30 cellular contexts compared by ENCODE assay signal in the genomic region with DNA sequence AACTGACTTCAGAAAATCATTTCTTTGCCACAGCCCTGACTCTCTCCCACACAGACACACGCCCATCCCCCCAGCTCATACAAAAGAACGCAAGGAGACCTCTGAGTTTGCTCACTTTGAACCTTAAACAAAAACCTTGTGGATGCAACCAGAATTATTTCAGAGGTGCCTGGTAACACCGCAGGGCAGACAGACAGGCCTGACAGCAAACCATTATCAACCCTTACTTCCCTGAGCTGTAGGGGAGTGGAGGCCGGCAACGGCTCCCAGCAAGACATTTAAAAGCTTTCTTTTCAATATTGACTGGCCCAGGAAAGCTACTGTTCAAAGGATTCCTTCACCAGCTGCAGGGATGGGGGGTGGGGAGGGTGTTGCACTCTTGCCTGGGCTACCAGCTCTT. TPM values are rescaled to one million over a fixed set of nuclear protein-coding genes. Genes with fewer than 3 reads are reported as not detected.
DNase-seq lines count a peak whose midpoint lies in the region; TF ChIP-seq lines count a peak whose summit lies in the region.
"Had no signal": no experiment of that assay in that cellular context is flagged by ENCODE, and none has a peak within 500 bp of the region (broad histone marks: within the 10 kb centered on the region; RNA-seq: fewer than 3 reads in every experiment).

No MANE protein-coding gene starts in this region.

- no peaks in the 10 kb centered on the region for H3K36me3 Mint-ChIP-seq in brain
- H3K36me3 Mint-ChIP-seq in neural progenitor cell = peaks cover 5% of the 10 kb centered on the region

- H3K27ac ChIP-seq in KOPT-K1 (ENCODE audit: low read depth, low read length, poor library complexity, severe bottlenecking) = peak overlapping the region; percentile 56
- peak overlapping the region; percentile 71 for H3K27ac ChIP-seq in neural progenitor cell
- H3K27ac ChIP-seq: 22Rv1, KMS-11, pancreas had no signal

- H3K9ac ChIP-seq in neural progenitor cell = no peak overlapping the region
- H3K9ac ChIP-seq: KMS-11 had no signal

- peak overlapping the region; percentile 72 for H3K4me2 ChIP-seq in neural progenitor cell
- H3K4me2 ChIP-seq: KMS-11 had no signal

- H3K4me3 ChIP-seq in neural progenitor cell = peak overlapping the region; percentile 31
- H3K4me3 ChIP-seq in BE2C (ENCODE audit: low read depth, low read length) = no peak overlapping the region
- H3K4me3 ChIP-seq: esophagus muscularis mucosa, lung, pancreas, transverse colon had no signal

- H3K4me1 Mint-ChIP-seq in brain (peaks cover 59% of the 10 kb centered on the region), neural progenitor cell (peaks cover 79% of the 10 kb centered on the region)

- H3K27me3 ChIP-seq in neural progenitor cell = peaks cover 46% of the 10 kb centered on the region
- peaks cover 64% of the 10 kb centered on the region for H3K27me3 ChIP-seq in BE2C

- H3K27me3 Mint-ChIP-seq in brain = peaks cover 35% of the 10 kb centered on the region
- H3K27me3 Mint-ChIP-seq in neural progenitor cell (ENCODE audit: insufficient read depth, low read depth) = peaks cover 15% of the 10 kb centered on the region

- H3K9me3 ChIP-seq in KOPT-K1 (ENCODE audit: insufficient read depth, low read length, poor library complexity, severe bottlenecking) (no peaks in the 10 kb centered on the region), neural progenitor cell (ENCODE audit: low read depth) (no peaks in the 10 kb centered on the region), BE2C (no peaks in the 10 kb centered on the region)
- H3K9me3 ChIP-seq: esophagus muscularis mucosa, pancreas, transverse colon had no signal

- peak overlapping the region; percentile 33 to 80 (median 61) for H3K4me3 Mint-ChIP-seq in brain
- peak overlapping the region; percentile 70 for H3K4me3 Mint-ChIP-seq in neural progenitor cell
- H3K4me3 Mint-ChIP-seq: activated CD4-positive, alpha-beta T cell treated with anti-CD3 and anti-CD28 coated beads, Interleukin-2, amount 10 ng/mL, durations not matched to agents 24 days and 14 days; activated T-helper 17 cell treated with anti-CD3 and anti-CD28 coated beads, Interleukin-2, amount 50 U/mL, for 72 hours had no signal

- peaks cover 52% of the 10 kb centered on the region for H3F3A ChIP-seq in neural progenitor cell (ENCODE audit: low read depth)

- DNase-seq in DMS153 treated with DMSO at 0.1 percent for 48 hours (lab: John Stamatoyannopoulos, UW; ENCODE audit: unreplicated experiment) = peak; percentile 6
- no peak for DNase-seq in DMS153 (lab: John Stamatoyannopoulos, UW)
- peak; percentile 60 for DNase-seq in neural progenitor cell (ENCODE audit: low spot score)
- DNase-seq in activated naive CD4-positive, alpha-beta T cell treated with Interleukin-2 at 50 U/mL for 16 hours = no peak
- no peak for DNase-seq in BE2C
- no peak for DNase-seq in DMS114 treated with DMSO at 0.1 percent for 48 hours (lab: John Stamatoyannopoulos, UW; ENCODE audit: unreplicated experiment)
- DNase-seq: activated CD4-positive, alpha-beta T cell treated with anti-CD3 and anti-CD28 coated beads, Interleukin-2, amount 10 ng/mL, durations not matched to agents 24 days and 14 days; effector CD4-positive, alpha-beta T cell; H9; hypothalamus; islet precursor cell; NCI-H1048; NCI-H2029 treated with DMSO at 0.1 percent for 48 hours; NCI-H226; NCI-H774; pancreas; PC-3; right cardiac atrium; Right ventricle myocardium superior; stimulated activated CD4-positive, alpha-beta T cell treated with anti-CD3 and anti-CD28 coated beads, Interleukin-12 subunit alpha, Interleukin-12 subunit beta, amount 100 ng/mL, for 4 hours; stimulated activated naive CD8-positive, alpha-beta T cell treated with anti-CD3 and anti-CD28 coated beads, Interleukin-15, amount 100 ng/mL, for 72 hours; transverse colon had no signal

- no peaks in the 10 kb centered on the region for H3K79me2 ChIP-seq in neural progenitor cell (ENCODE audit: low read depth)

- peaks cover 0 to 6% (median 0%) of the 10 kb centered on the region in 5 experiments for H3K9me3 Mint-ChIP-seq in brain
- no peaks in the 10 kb centered on the region for H3K9me3 Mint-ChIP-seq in neural progenitor cell
- H3K9me3 Mint-ChIP-seq: activated T-helper 17 cell treated with anti-CD3 and anti-CD28 coated beads, Interleukin-2, amount 50 U/mL, for 72 hours; stimulated activated naive CD8-positive, alpha-beta T cell treated with anti-CD3 and anti-CD28 coated beads, Interleukin-15, amount 100 ng/mL, for 72 hours had no signal

- H3K36me3 ChIP-seq in KOPT-K1 (ENCODE audit: insufficient read depth, low read length) (no peaks in the 10 kb centered on the region), neural progenitor cell (no peaks in the 10 kb centered on the region), BE2C (no peaks in the 10 kb centered on the region)
- H3K36me3 ChIP-seq: esophagus muscularis mucosa, pancreas, transverse colon had no signal

- H3K4me1 ChIP-seq in neural progenitor cell (peaks cover 50% of the 10 kb centered on the region), BE2C (peaks cover 2% of the 10 kb centered on the region; the same call in 1 of the 2 replicates)
- H3K4me1 ChIP-seq: pancreas had no signal

- TF ChIP-seq CTCF in brain (conservative IDR thresholded peaks at IDR 0.05) (no peak), neural progenitor cell (IDR thresholded peaks at IDR 0.05) (no peak), BE2C (IDR thresholded peaks at IDR 0.05; ENCODE audit: low read depth, low read length) (no peak)

- peaks cover 10% of the 10 kb centered on the region for H4K20me1 ChIP-seq in neural progenitor cell (ENCODE audit: low read depth)

- peak overlapping the region; percentile 52 to 96 (median 94) for H3K27ac Mint-ChIP-seq in brain
- peak overlapping the region; percentile 99 for H3K27ac Mint-ChIP-seq in neural progenitor cell
- H3K27ac Mint-ChIP-seq: activated CD4-positive, alpha-beta T cell treated with anti-CD3 and anti-CD28 coated beads, Interleukin-2, amount 10 ng/mL, durations not matched to agents 24 days and 14 days; activated T-helper 17 cell treated with anti-CD3 and anti-CD28 coated beads, Interleukin-2, amount 50 U/mL, for 72 hours; stimulated activated naive CD8-positive, alpha-beta T cell treated with anti-CD3 and anti-CD28 coated beads, Interleukin-15, amount 100 ng/mL, for 72 hours had no signal

- no peak overlapping the region for H2AFZ ChIP-seq in neural progenitor cell (replicated peaks)

RNA-seq across cellular contexts. Expression of gene EFCC1, which starts 2.0 kb away (rescaled TPM):
- 0.97 TPM for polyA plus RNA-seq in brain (ENCODE audit: insufficient read depth, low read depth, low replicate concordance)
- 1.1 and 1.5 TPM in 2 replicates for total RNA-seq in neural progenitor cell (ENCODE audit: low replicate concordance)
- not detected for polyA plus RNA-seq in BE2C (2012; ENCODE audit: insufficient read depth, insufficient read length, low read depth)
- total RNA-seq: activated T-helper 17 cell treated with anti-CD3 and anti-CD28 coated beads, Interleukin-2, amount 50 U/mL, for 72 hours; chondrocyte; PC-3 had no signal

RNA-seq across cellular contexts. Expression of gene CFAP92, which starts 5.2 kb away (rescaled TPM):
- 0.27 TPM for polyA plus RNA-seq in brain (ENCODE audit: insufficient read depth, low read depth, low replicate concordance)
- total RNA-seq in neural progenitor cell (ENCODE audit: low replicate concordance) = 5.3 and 5.5 TPM in 2 replicates
- 0.68 TPM for polyA plus RNA-seq in BE2C (2012; ENCODE audit: insufficient read depth, insufficient read length, low read depth)
- total RNA-seq: activated CD4-positive, alpha-beta T cell treated with anti-CD3 and anti-CD28 coated beads, Interleukin-2, amount 10 ng/mL, durations not matched to agents 24 days and 14 days; chondrocyte; Right ventricle myocardium superior had no signal

Comparison
In these comparisons a context has a peak if more than half of its experiments do, and no peak if none do; other contexts are left out.
1. DNase-seq: peak in DMS153 treated with DMSO at 0.1 percent for 48 hours (single experiment) and neural progenitor cell (single experiment); none in DMS153 (single experiment), activated naive CD4-positive, alpha-beta T cell treated with Interleukin-2 at 50 U/mL for 16 hours (single experiment), BE2C (single experiment) and DMS114 treated with DMSO at 0.1 percent for 48 hours (single experiment).